ENCODE assay signal across 1 cellular context in the genomic region with DNA sequence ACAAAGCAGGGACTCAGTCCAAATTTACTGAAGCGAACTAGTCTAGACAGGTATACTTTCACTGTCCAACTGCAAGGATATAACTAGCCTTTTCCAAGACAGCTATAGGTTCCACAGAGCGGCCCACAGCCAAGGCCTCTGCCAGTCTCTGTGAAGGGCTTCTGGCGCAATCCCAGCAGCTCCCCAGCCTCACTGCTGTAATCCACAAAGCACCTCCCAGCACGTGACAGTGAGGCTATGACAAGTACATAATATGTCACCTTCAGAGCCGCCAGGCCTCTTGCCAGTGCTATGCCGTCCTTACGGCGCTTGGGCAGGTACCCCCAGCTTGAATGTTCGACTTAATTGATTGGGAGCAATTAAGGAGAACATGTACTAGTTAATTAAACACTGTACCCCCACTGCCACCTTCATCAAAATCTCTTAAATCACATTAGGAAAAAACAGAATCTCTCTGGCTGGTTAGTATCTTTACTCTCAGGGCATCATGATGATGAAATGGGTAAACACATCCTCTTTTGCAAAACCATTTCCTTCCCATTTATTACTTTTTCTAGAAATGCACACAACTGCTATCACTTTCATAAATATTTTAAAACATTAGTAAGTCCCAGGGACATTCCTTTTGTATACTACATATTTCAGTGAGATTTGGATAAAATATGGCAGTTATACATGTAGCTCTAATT.
TF ChIP-seq lines count a peak whose summit lies in the region.

No MANE protein-coding gene starts in this region.

TF ChIP-seq in SK-N-SH treated with all-trans-retinoic acid at 6 μM for 48 hours, 23 proteins besides CTCF, POLR2A, EP300 and RAD21 (continued from another document):
- TF ChIP-seq, protein P1, sequence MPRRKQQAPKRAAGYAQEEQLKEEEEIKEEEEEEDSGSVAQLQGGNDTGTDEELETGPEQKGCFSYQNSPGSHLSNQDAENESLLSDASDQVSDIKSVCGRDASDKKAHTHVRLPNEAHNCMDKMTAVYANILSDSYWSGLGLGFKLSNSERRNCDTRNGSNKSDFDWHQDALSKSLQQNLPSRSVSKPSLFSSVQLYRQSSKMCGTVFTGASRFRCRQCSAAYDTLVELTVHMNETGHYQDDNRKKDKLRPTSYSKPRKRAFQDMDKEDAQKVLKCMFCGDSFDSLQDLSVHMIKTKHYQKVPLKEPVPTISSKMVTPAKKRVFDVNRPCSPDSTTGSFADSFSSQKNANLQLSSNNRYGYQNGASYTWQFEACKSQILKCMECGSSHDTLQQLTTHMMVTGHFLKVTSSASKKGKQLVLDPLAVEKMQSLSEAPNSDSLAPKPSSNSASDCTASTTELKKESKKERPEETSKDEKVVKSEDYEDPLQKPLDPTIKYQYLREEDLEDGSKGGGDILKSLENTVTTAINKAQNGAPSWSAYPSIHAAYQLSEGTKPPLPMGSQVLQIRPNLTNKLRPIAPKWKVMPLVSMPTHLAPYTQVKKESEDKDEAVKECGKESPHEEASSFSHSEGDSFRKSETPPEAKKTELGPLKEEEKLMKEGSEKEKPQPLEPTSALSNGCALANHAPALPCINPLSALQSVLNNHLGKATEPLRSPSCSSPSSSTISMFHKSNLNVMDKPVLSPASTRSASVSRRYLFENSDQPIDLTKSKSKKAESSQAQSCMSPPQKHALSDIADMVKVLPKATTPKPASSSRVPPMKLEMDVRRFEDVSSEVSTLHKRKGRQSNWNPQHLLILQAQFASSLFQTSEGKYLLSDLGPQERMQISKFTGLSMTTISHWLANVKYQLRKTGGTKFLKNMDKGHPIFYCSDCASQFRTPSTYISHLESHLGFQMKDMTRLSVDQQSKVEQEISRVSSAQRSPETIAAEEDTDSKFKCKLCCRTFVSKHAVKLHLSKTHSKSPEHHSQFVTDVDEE (CRISPR knock-in tag; IDR thresholded peaks at IDR 0.05): no peak
- no peak for TF ChIP-seq RARB (CRISPR knock-in tag; IDR thresholded peaks at IDR 0.05)
- TF ChIP-seq ISL1 (CRISPR knock-in tag; IDR thresholded peaks at IDR 0.05): no peak
- TF ChIP-seq ZFP30 (CRISPR knock-in tag; IDR thresholded peaks at IDR 0.05): no peak
- no peak for TF ChIP-seq ESRRG (CRISPR knock-in tag; IDR thresholded peaks at IDR 0.05)
- no peak for TF ChIP-seq PATZ1 (CRISPR knock-in tag; IDR thresholded peaks at IDR 0.05; ENCODE audit: borderline replicate concordance)
- TF ChIP-seq ARNTL (CRISPR knock-in tag; IDR thresholded peaks at IDR 0.05; ENCODE audit: borderline replicate concordance, low read depth): no peak
- no peak for TF ChIP-seq ZNF565 (CRISPR knock-in tag; conservative IDR thresholded peaks at IDR 0.05; ENCODE audit: low read depth)
- no peak for TF ChIP-seq ZC3H10 (CRISPR knock-in tag; IDR thresholded peaks at IDR 0.05)
